In genomic region chr10:125721035-125721434, GRCh38 we compare ENCODE assay signal across 9 cellular contexts. TPM values are rescaled to one million over a fixed set of nuclear protein-coding genes. Genes with fewer than 3 reads are reported as not detected.
DNase-seq lines count a peak whose midpoint lies in the region; ATAC-seq, FAIRE-seq and TF ChIP-seq lines count a peak whose summit lies in the region.
"Had no signal": no experiment of that assay in that cellular context is flagged by ENCODE, and none has a peak within 500 bp of the region (broad histone marks: within the 10 kb centered on the region; RNA-seq: fewer than 3 reads in every experiment).

No MANE protein-coding gene starts in this region.

- H3K4me2 ChIP-seq in DND-41 (ENCODE audit: insufficient read depth, low read length) (peak overlapping the region; percentile 73), endothelial cell of umbilical vein (ENCODE audit: insufficient read depth, low read length) (peak overlapping the region; percentile 25)

- no peak for TF ChIP-seq CTCF in DND-41 (IDR thresholded peaks at IDR 0.05; ENCODE audit: borderline replicate concordance, extremely low read depth, low read length, poor library complexity, severe bottlenecking)
- TF ChIP-seq CTCF in endothelial cell of umbilical vein (IDR thresholded peaks at IDR 0.05; ENCODE audit: extremely low read depth in 1 of 2, insufficient read depth in 1 of 2, low read depth in 1 of 2, low read length in 2 of 2), result no peak
- no peak for TF ChIP-seq CTCF in RWPE1 (conservative IDR thresholded peaks at IDR 0.05; ENCODE audit: low read depth)

- H3K27ac ChIP-seq in DND-41 (ENCODE audit: low read length) (no peak overlapping the region), endothelial cell of umbilical vein (ENCODE audit: insufficient read depth, low read depth, low read length) (no peak overlapping the region), RWPE1 (no peak overlapping the region)

- H3K79me2 ChIP-seq in DND-41 (ENCODE audit: insufficient read depth, low read length) (peaks cover 35% of the 10 kb centered on the region), endothelial cell of umbilical vein (ENCODE audit: control insufficient read depth, insufficient read depth, low read length) (peaks cover 24% of the 10 kb centered on the region)

- dilution Hi-C loops in endothelial cell of umbilical vein (cut with MboI; ENCODE audit: extremely low pct_ligation_motif_present, low sequenced_read_pairs), result no loop called here

- POLR2A ChIA-PET in endothelial cell of umbilical vein (lab: Charles Lee), result no interaction called here
- POLR2A ChIA-PET in RWPE1 (lab: Yijun Ruan, JAX; ENCODE audit: low non-redundant PET), result no interaction called here

- no TSS peak for BruUV-seq in endothelial cell of umbilical vein (replicated peaks; lab: Mats Ljungman, UMichigan)

- H3K9me3 ChIP-seq in DND-41 (ENCODE audit: insufficient read depth, low read length, severe bottlenecking) (no peaks in the 10 kb centered on the region), endothelial cell of umbilical vein (replicated peaks; ENCODE audit: control insufficient read depth, insufficient read depth, low read length) (no peaks in the 10 kb centered on the region)

- no peaks in the 10 kb centered on the region for H3K9me1 ChIP-seq in endothelial cell of umbilical vein (replicated peaks; ENCODE audit: control insufficient read depth, extremely low read depth, insufficient read depth, low read length)

- no peak for FAIRE-seq in endothelial cell of umbilical vein (lab: Jason Lieb, UNC)

- peaks cover 37% of the 10 kb centered on the region for H3K4me1 ChIP-seq in DND-41 (ENCODE audit: insufficient read depth, low read length)
- peaks cover 6% of the 10 kb centered on the region for H3K4me1 ChIP-seq in endothelial cell of umbilical vein (ENCODE audit: control insufficient read depth, extremely low read depth, insufficient read depth, low read length)

- peak overlapping the region; percentile 89 for H3K9ac ChIP-seq in DND-41 (ENCODE audit: low read depth, low read length)
- H3K9ac ChIP-seq in endothelial cell of umbilical vein (replicated peaks; ENCODE audit: extremely low read depth, insufficient read depth, low read length), result no peak overlapping the region

- H2AFZ ChIP-seq in DND-41 (ENCODE audit: low read depth, low read length) (no peak overlapping the region), endothelial cell of umbilical vein (ENCODE audit: low read depth, low read length) (no peak overlapping the region)

- intact Hi-C loops in endothelial cell of umbilical vein (cut with micrococcal nuclease), result no loop called here

- H3K36me3 ChIP-seq in DND-41 (ENCODE audit: insufficient read depth, low read length) (peaks cover 51% of the 10 kb centered on the region), endothelial cell of umbilical vein (ENCODE audit: control insufficient read depth in 2 of 2, extremely low read depth in 1 of 2, insufficient read depth in 2 of 2, low read length in 2 of 2) (peaks cover 5 to 22% of the 10 kb centered on the region in 2 experiments)

- ATAC-seq in DND-41 (ENCODE audit: insufficient read depth, low read depth) (no peak), GM19467 (IDR thresholded peaks at IDR 0.05; ENCODE audit: unreplicated experiment) (peak; percentile 50), HG03460 (IDR thresholded peaks at IDR 0.05; ENCODE audit: unreplicated experiment) (peak; percentile 45)

- CTCF ChIA-PET in endothelial cell of umbilical vein (lab: Charles Lee) (no interaction called here), RWPE1 (lab: Yijun Ruan, JAX) (interaction anchor here (0.6 kb wide), 2 partner anchors 262 to 1112 kb away, joined by 3 read pairs; no protein-coding TSS in a partner anchor)

- no peak for TF ChIP-seq POLR2A in endothelial cell of umbilical vein (IDR thresholded peaks at IDR 0.05; ENCODE audit: low read depth, low read length)

- no peak for DNase-seq in DND-41
- no peak for DNase-seq in endothelial cell of umbilical vein (ENCODE audit: low read depth, low spot score)
- no peak for DNase-seq in NCI-H1930 (lab: John Stamatoyannopoulos, UW)
- no peak for DNase-seq in RWPE1 (ENCODE audit: low spot score)
- no peak for DNase-seq in NCI-H748 treated with DMSO at 0.1 percent for 48 hours (lab: John Stamatoyannopoulos, UW)
- no peak for DNase-seq in AG08396 (ENCODE audit: low spot score)

- H3K4me3 ChIP-seq in DND-41 (ENCODE audit: low read depth in 1 of 2, low read length in 2 of 2) (peak overlapping the region; percentile 14 to 65; a peak in 2 of 4 replicates), endothelial cell of umbilical vein (replicated peaks in 1 of 3; ENCODE audit: insufficient read depth in 1 of 3, low read depth in 1 of 3, low read length in 3 of 3) (no peak overlapping the region)

- H4K20me1 ChIP-seq in DND-41 (ENCODE audit: insufficient read depth, low read length), result no peaks in the 10 kb centered on the region
- no peaks in the 10 kb centered on the region for H4K20me1 ChIP-seq in endothelial cell of umbilical vein (replicated peaks; ENCODE audit: control insufficient read depth, extremely low read depth, insufficient read depth, low read length)

- H3K27me3 ChIP-seq in DND-41 (ENCODE audit: insufficient read depth, low read length, poor library complexity) (no peaks in the 10 kb centered on the region), endothelial cell of umbilical vein (ENCODE audit: control insufficient read depth in 2 of 2, insufficient read depth in 2 of 2, low read length in 2 of 2) (no peaks in the 10 kb centered on the region)

TF ChIP-seq in endothelial cell of umbilical vein, 7 proteins besides CTCF, POLR2A, EP300 and RAD21:
- no peak for TF ChIP-seq FOS (IDR thresholded peaks at IDR 0.05; ENCODE audit: borderline replicate concordance, insufficient read depth, low read length)
- no peak for TF ChIP-seq EZH2 (IDR thresholded peaks at IDR 0.05; ENCODE audit: borderline replicate concordance, low read depth, low read length, severe bottlenecking)
- TF ChIP-seq, protein P1, sequence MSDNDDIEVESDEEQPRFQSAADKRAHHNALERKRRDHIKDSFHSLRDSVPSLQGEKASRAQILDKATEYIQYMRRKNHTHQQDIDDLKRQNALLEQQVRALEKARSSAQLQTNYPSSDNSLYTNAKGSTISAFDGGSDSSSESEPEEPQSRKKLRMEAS (IDR thresholded peaks at IDR 0.05; ENCODE audit: insufficient read depth, insufficient read length), result no peak
- no peak for TF ChIP-seq JUN (IDR thresholded peaks at IDR 0.05; ENCODE audit: borderline replicate concordance, insufficient read depth, insufficient read length, low read depth)
- no peak for TF ChIP-seq MYC (IDR thresholded peaks at IDR 0.05; ENCODE audit: low read depth, low read length)
- TF ChIP-seq GATA2 (IDR thresholded peaks at IDR 0.05; ENCODE audit: insufficient read depth, insufficient read length, low read depth, low read length), result no peak
- TF ChIP-seq POLR2AphosphoS5 (IDR thresholded peaks at IDR 0.05; ENCODE audit: insufficient read depth, low read depth, low read length), result no peak

RNA-seq across cellular contexts. Expression of gene EDRF1, which starts 1.5 kb away (rescaled TPM):
- total RNA-seq in endothelial cell of umbilical vein, result 24.7 and 27.8 TPM in 2 replicates
- polyA plus RNA-seq in endothelial cell of umbilical vein, result 9.6 and 11.6 TPM in 2 replicates
- polyA plus RNA-seq in endothelial cell of umbilical vein (2011; cell fraction: cytosol; rRNA removed), result 6.9 and 8.2 TPM in 2 replicates
- polyA plus RNA-seq in endothelial cell of umbilical vein (2011; cell fraction: nucleus; rRNA removed), result 55.3 and 79.7 TPM in 2 replicates
- 14.4 and 16.8 TPM in 2 replicates for polyA plus RNA-seq in endothelial cell of umbilical vein (2012)
- polyA minus RNA-seq in endothelial cell of umbilical vein, result 16.1 and 23.5 TPM in 2 replicates
- polyA minus RNA-seq in endothelial cell of umbilical vein (2011; cell fraction: cytosol; rRNA and poly(A)+ RNA removed), result 21.3 TPM
- polyA minus RNA-seq in endothelial cell of umbilical vein (2011; cell fraction: nucleus; rRNA and poly(A)+ RNA removed), result 42.7 and 57.7 TPM in 2 replicates

RNA-seq across cellular contexts. Expression of gene TEX36, which starts 38.1 kb away (rescaled TPM):
- not detected in 2 replicates for total RNA-seq in endothelial cell of umbilical vein
- polyA plus RNA-seq in endothelial cell of umbilical vein, result not detected in 2 replicates
- not detected in 2 replicates for polyA plus RNA-seq in endothelial cell of umbilical vein (2011; cell fraction: cytosol; rRNA removed)
- polyA plus RNA-seq in endothelial cell of umbilical vein (2011; cell fraction: nucleus; rRNA removed), result not detected in 2 replicates
- not detected in 2 replicates for polyA plus RNA-seq in endothelial cell of umbilical vein (2012)
- not detected in 2 replicates for polyA minus RNA-seq in endothelial cell of umbilical vein
- not detected for polyA minus RNA-seq in endothelial cell of umbilical vein (2011; cell fraction: cytosol; rRNA and poly(A)+ RNA removed)
- polyA minus RNA-seq in endothelial cell of umbilical vein (2011; cell fraction: nucleus; rRNA and poly(A)+ RNA removed), result not detected in 2 replicates
- total RNA-seq: T-helper 1 cell treated with Interleukin-12 subunit alpha and Interleukin-12 subunit beta and Interleukin-4 antibody, amounts not matched to agents 30 ng/mL and 1 ng/mL, for 36 hours had no signal

RNA-seq across cellular contexts. Expression of gene MMP21, which starts 54.6 kb away (rescaled TPM):
- total RNA-seq in endothelial cell of umbilical vein, result not detected in 2 replicates
- 0.06 TPM in 1 of 2 replicates, not detected in the other for polyA plus RNA-seq in endothelial cell of umbilical vein
- not detected in 2 replicates for polyA plus RNA-seq in endothelial cell of umbilical vein (2011; cell fraction: cytosol; rRNA removed)
- polyA plus RNA-seq in endothelial cell of umbilical vein (2011; cell fraction: nucleus; rRNA removed), result 0.07 TPM in 1 of 2 replicates, not detected in the other
- polyA plus RNA-seq in endothelial cell of umbilical vein (2012), result not detected in 2 replicates
- 0.27 TPM in 1 of 2 replicates, not detected in the other for polyA minus RNA-seq in endothelial cell of umbilical vein
- not detected for polyA minus RNA-seq in endothelial cell of umbilical vein (2011; cell fraction: cytosol; rRNA and poly(A)+ RNA removed)
- not detected in 2 replicates for polyA minus RNA-seq in endothelial cell of umbilical vein (2011; cell fraction: nucleus; rRNA and poly(A)+ RNA removed)

Comparison
In these comparisons a context has a peak if more than half of its experiments do, and no peak if none do; other contexts are left out.
1. H3K4me3 ChIP-seq: peak in DND-41 (2 of 2); none in endothelial cell of umbilical vein (0 of 3).